ENCODE assay signal across 8 cellular contexts in genomic region chr16:89921699-89922476, GRCh38. TPM values are rescaled to one million over a fixed set of nuclear protein-coding genes. Genes with fewer than 3 reads are reported as not detected.
DNase-seq lines count a peak whose midpoint lies in the region; ATAC-seq and TF ChIP-seq lines count a peak whose summit lies in the region.

No MANE protein-coding gene starts in this region.

- in situ Hi-C loops in transverse colon (cut with MboI; ENCODE audit: low pct_ligation_motif_present in 1 of 4, low pct_unique_long_range_greater_than_20kb in 1 of 4, low sequenced_read_pairs in 3 of 4), result no loop called here

- H3K4me3 ChIP-seq in AG04449 (ENCODE audit: low read depth, low read length) (peak overlapping the region; percentile 83), H7 (ENCODE audit: insufficient read depth, low read depth, low read length) (peak overlapping the region; percentile 77), endodermal cell (ENCODE audit: low read length) (peak overlapping the region; percentile 88), mesendoderm (ENCODE audit: low read length) (peak overlapping the region; percentile 91), transverse colon (peak overlapping the region in 1 of 4 donors; percentile 54)

- H3K27me3 ChIP-seq in H7 (ENCODE audit: control insufficient read depth, insufficient read depth, low read length) (peaks cover 4% of the 10 kb centered on the region; the same call in 1 of the 2 replicates), endodermal cell (ENCODE audit: control insufficient read depth, insufficient read depth, low read length, poor library complexity, severe bottlenecking) (no peaks in the 10 kb centered on the region), mesendoderm (ENCODE audit: insufficient read depth, low read length, poor library complexity) (no peaks in the 10 kb centered on the region), transverse colon (peaks cover 90% of the 10 kb centered on the region)

- peak overlapping the region; percentile 77 for H2BK5ac ChIP-seq in mesendoderm (ENCODE audit: low read length)

- TF ChIP-seq EP300 in transverse colon (IDR thresholded peaks at IDR 0.05; ENCODE audit: low read depth), result no peak

- peak overlapping the region; percentile 69 for H4K8ac ChIP-seq in mesendoderm (ENCODE audit: low read depth, low read length)

- peaks cover 37% of the 10 kb centered on the region for H3K27me3 Mint-ChIP-seq in endodermal cell (ENCODE audit: insufficient read depth)

- H4K5ac ChIP-seq in mesendoderm (ENCODE audit: low read length), result no peak overlapping the region

- intact Hi-C loops in transverse colon (cut with DNase I; ENCODE audit: low total_unique reads), result no loop called here

- H2AK5ac ChIP-seq in mesendoderm (ENCODE audit: low read length), result peak overlapping the region; percentile 71

- H3K9me3 ChIP-seq in endodermal cell (ENCODE audit: control insufficient read depth, low read length), result no peaks in the 10 kb centered on the region
- no peaks in the 10 kb centered on the region for H3K9me3 ChIP-seq in transverse colon

- no peaks in the 10 kb centered on the region for H3K36me3 Mint-ChIP-seq in endodermal cell (ENCODE audit: low read depth)

- H3K4ac ChIP-seq in mesendoderm (ENCODE audit: low read depth, low read length), result peak overlapping the region; percentile 90

- H3K79me2 ChIP-seq in mesendoderm (ENCODE audit: control insufficient read depth, insufficient read depth, low read length), result no peaks in the 10 kb centered on the region

- H3K4me1 ChIP-seq in endodermal cell (ENCODE audit: control insufficient read depth, insufficient read depth, low read length), result no peaks in the 10 kb centered on the region
- H3K4me1 ChIP-seq in mesendoderm (ENCODE audit: control insufficient read depth, low read depth, low read length), result peaks cover 8% of the 10 kb centered on the region
- peaks cover 28 to 79% (median 64%) of the 10 kb centered on the region in 4 donors for H3K4me1 ChIP-seq in transverse colon

- no peak overlapping the region for H2BK120ac ChIP-seq in mesendoderm (ENCODE audit: low read depth, low read length)

- H3K36me3 ChIP-seq in H7 (replicated peaks; ENCODE audit: control insufficient read depth, insufficient read depth, low read length) (no peaks in the 10 kb centered on the region), endodermal cell (ENCODE audit: control insufficient read depth, insufficient read depth, low read length) (no peaks in the 10 kb centered on the region), mesendoderm (ENCODE audit: control insufficient read depth, insufficient read depth, low read length) (no peaks in the 10 kb centered on the region), transverse colon (no peaks in the 10 kb centered on the region)

- H3K9ac ChIP-seq in endodermal cell (ENCODE audit: extremely low read depth, low read length, poor library complexity, severe bottlenecking) (peak overlapping the region; percentile 66), mesendoderm (ENCODE audit: low read length) (peak overlapping the region; percentile 98)

- peak overlapping the region; percentile 96 for H3K56ac ChIP-seq in mesendoderm (ENCODE audit: low read length)

- TF ChIP-seq POLR2A in transverse colon (IDR thresholded peaks at IDR 0.05), result no peak

- TF ChIP-seq CTCF in AG04449 (IDR thresholded peaks at IDR 0.05; ENCODE audit: insufficient read depth, low read length, missing control alignments) (no peak), endodermal cell (conservative IDR thresholded peaks at IDR 0.05) (no peak), transverse colon (IDR thresholded peaks at IDR 0.05) (no peak)

- DNase-seq in AG04449 (ENCODE audit: low read depth, low spot score) (peak; percentile 71), H7 (peak; percentile 84), SK-N-DZ (ENCODE audit: low spot score) (peak; percentile 73), endodermal cell (peak; percentile 89), mesendoderm (peak; percentile 93), transverse colon (peak; percentile 59), GF-D8 (lab: John Stamatoyannopoulos, UW) (no peak)

- peaks cover 14% of the 10 kb centered on the region for H3K4me1 Mint-ChIP-seq in endodermal cell

- peak overlapping the region; percentile 90 for H3K4me2 ChIP-seq in mesendoderm (ENCODE audit: low read length)

- no peak for ATAC-seq in HG03108 (IDR thresholded peaks at IDR 0.05; ENCODE audit: unreplicated experiment)

- peak overlapping the region; percentile 93 for H3K27ac ChIP-seq in endodermal cell (ENCODE audit: low read depth, low read length)
- peak overlapping the region; percentile 96 for H3K27ac ChIP-seq in mesendoderm (ENCODE audit: low read depth, low read length)
- peak overlapping the region; percentile 80 to 86 (median 80) for H3K27ac ChIP-seq in transverse colon

- POLR2A ChIA-PET in AG04449 (lab: Yijun Ruan, JAX), result interaction anchor here (0.9 to 2.7 kb wide), 9 partner anchors 10 to 101 kb away, joined by 3 to 22 read pairs (median 5); partner anchors contain the start of gene TCF25

- peak overlapping the region; percentile 98 for H3K23ac ChIP-seq in mesendoderm (ENCODE audit: low read length)

- no peaks in the 10 kb centered on the region for H3K9me3 Mint-ChIP-seq in endodermal cell

- H3K79me1 ChIP-seq in mesendoderm (ENCODE audit: low read length), result peaks cover 1% of the 10 kb centered on the region

- H2BK15ac ChIP-seq in mesendoderm (replicated peaks; ENCODE audit: low read depth), result no peak overlapping the region

- CTCF ChIA-PET in AG04449 (lab: Yijun Ruan, JAX), result interaction anchor here (4.9 kb wide), 1 partner anchor 10 kb away, joined by 34 read pairs; no protein-coding TSS in a partner anchor

- peak overlapping the region; percentile 92 for H3K27ac Mint-ChIP-seq in endodermal cell

- H3K18ac ChIP-seq in mesendoderm (ENCODE audit: low read length), result peak overlapping the region; percentile 82

- H3K4me3 Mint-ChIP-seq in endodermal cell, result peak overlapping the region; percentile 79

- 9% methylated on average over 10 to 22 of the region's 22 CpGs for WGBS in endodermal cell (ENCODE audit: insufficient coverage in 1 of 2, insufficient read length in 1 of 2), 2 experiments
- WGBS in mesendoderm (ENCODE audit: extremely low coverage, insufficient coverage, low lambda C conversion rate), result no CpG with 5 or more reads among the region's 22 CpGs
- WGBS in transverse colon (ENCODE audit: low coverage in 1 of 2), 2 donors, result 2 to 5% methylated on average over 4 to 22 of the region's 22 CpGs

RNA-seq across cellular contexts. Expression of gene TUBB3, which starts 1.3 kb away (rescaled TPM):
- 390 and 607 TPM in 2 replicates for total RNA-seq in H7 (2014; rRNA removed; shearing (Covaris generic))
- polyA plus RNA-seq in SK-N-DZ (2014; cell fraction: cytosol; rRNA removed), result 1,422 and 1,715 TPM in 2 replicates
- 950 and 1,080 TPM in 2 replicates for polyA plus RNA-seq in SK-N-DZ (2014; cell fraction: nucleus; rRNA removed)
- total RNA-seq in endodermal cell (100 to 1,000 TPM; 109 to 140 TPM), transverse colon (10 to 100 TPM in 1 of 4 donors, 1 to 10 TPM in 3; 2.4 to 12.7 (median 4.6) TPM)
- 466 TPM for polyA plus RNA-seq in endodermal cell (2013, experiment 1 of 2)
- 448 TPM for polyA plus RNA-seq in endodermal cell (2013, experiment 2 of 2)
- polyA plus RNA-seq in mesendoderm (2013, experiment 1 of 2), result 96.5 TPM
- polyA plus RNA-seq in mesendoderm (2013, experiment 2 of 2), result 103 TPM

RNA-seq across cellular contexts. Expression of gene MC1R, which starts 3.2 kb away (rescaled TPM):
- total RNA-seq in H7 (2014; rRNA removed; shearing (Covaris generic)), result 5.6 and 6.5 TPM in 2 replicates
- 8.5 and 8.9 TPM in 2 replicates for polyA plus RNA-seq in SK-N-DZ (2014; cell fraction: cytosol; rRNA removed)
- polyA plus RNA-seq in SK-N-DZ (2014; cell fraction: nucleus; rRNA removed), result 45.8 and 54.5 TPM in 2 replicates
- total RNA-seq in endodermal cell, result 1 to 10 TPM; 3.4 to 4.8 TPM
- 2.7 TPM for polyA plus RNA-seq in endodermal cell (2013, experiment 1 of 2)
- polyA plus RNA-seq in endodermal cell (2013, experiment 2 of 2), result 2.9 TPM
- 1.2 TPM for polyA plus RNA-seq in mesendoderm (2013, experiment 1 of 2)
- polyA plus RNA-seq in mesendoderm (2013, experiment 2 of 2), result 0.98 TPM
- total RNA-seq in transverse colon, result 1 to 10 TPM; 2.9 to 7.2 (median 6.7) TPM

RNA-seq across cellular contexts. Expression of gene DEF8, which starts 26.7 kb away (rescaled TPM):
- 65.0 and 67.2 TPM in 2 replicates for total RNA-seq in H7 (2014; rRNA removed; shearing (Covaris generic))
- polyA plus RNA-seq in SK-N-DZ (2014; cell fraction: cytosol; rRNA removed), result 115 and 143 TPM in 2 replicates
- polyA plus RNA-seq in SK-N-DZ (2014; cell fraction: nucleus; rRNA removed), result 288 and 329 TPM in 2 replicates
- total RNA-seq in endodermal cell, result 10 to 100 TPM; 74.9 to 81.2 TPM
- polyA plus RNA-seq in endodermal cell (2013, experiment 1 of 2), result 53.8 TPM
- polyA plus RNA-seq in endodermal cell (2013, experiment 2 of 2), result 53.3 TPM
- 43.6 TPM for polyA plus RNA-seq in mesendoderm (2013, experiment 1 of 2)
- 44.8 TPM for polyA plus RNA-seq in mesendoderm (2013, experiment 2 of 2)
- 10 to 100 TPM; 54.8 to 96.7 (median 78.1) TPM for total RNA-seq in transverse colon

RNA-seq across cellular contexts. Expression of gene TCF25, which starts 48.5 kb away (rescaled TPM):
- total RNA-seq in H7 (2014; rRNA removed; shearing (Covaris generic)), result 70.5 and 71.8 TPM in 2 replicates
- 135 and 156 TPM in 2 replicates for polyA plus RNA-seq in SK-N-DZ (2014; cell fraction: cytosol; rRNA removed)
- 277 and 365 TPM in 2 replicates for polyA plus RNA-seq in SK-N-DZ (2014; cell fraction: nucleus; rRNA removed)
- total RNA-seq in endodermal cell (100 to 1,000 TPM; 172 to 176 TPM), transverse colon (100 to 1,000 TPM; 202 to 648 (median 354) TPM)
- polyA plus RNA-seq in endodermal cell (2013, experiment 1 of 2), result 131 TPM
- polyA plus RNA-seq in endodermal cell (2013, experiment 2 of 2), result 130 TPM
- 89.8 TPM for polyA plus RNA-seq in mesendoderm (2013, experiment 1 of 2)
- polyA plus RNA-seq in mesendoderm (2013, experiment 2 of 2), result 88.1 TPM

Comparison
In these comparisons a context has a peak if more than half of its experiments do, and no peak if none do; other contexts are left out.
1. RNA of gene TUBB3, which starts 1.3 kb away (total RNA-seq): 390 to 607 TPM in H7 and 109 to 140 TPM in endodermal cell; 2.4 to 12.7 TPM in transverse colon; every median in the first group is over 4 times any median in the second.
2. Peak in every context shown above with its lines, with median percentiles within 50 percentile points of each other: H3K27ac ChIP-seq.